In genomic region chr10:132192076-132192975, GRCh38 we compare ENCODE assay signal across 19 cellular contexts. TPM values are rescaled to one million over a fixed set of nuclear protein-coding genes. Genes with fewer than 3 reads are reported as not detected.
DNase-seq lines count a peak whose midpoint lies in the region; ATAC-seq and TF ChIP-seq lines count a peak whose summit lies in the region.
"Had no signal": no experiment of that assay in that cellular context is flagged by ENCODE, and none has a peak within 500 bp of the region (broad histone marks: within the 10 kb centered on the region; RNA-seq: fewer than 3 reads in every experiment).

No MANE protein-coding gene starts in this region.

- no peak for ATAC-seq in HG03439 (IDR thresholded peaks at IDR 0.05; ENCODE audit: unreplicated experiment)
- ATAC-seq: GM12878, GM23338, PC-3 had no signal

- peaks cover 18% of the 10 kb centered on the region for H3K36me3 Mint-ChIP-seq in neural crest cell (ENCODE audit: low read depth)
- no peaks in the 10 kb centered on the region for H3K36me3 Mint-ChIP-seq in activated CD4-positive, alpha-beta memory T cell treated with anti-CD3 and anti-CD28 coated beads, Interleukin-2, amount 10 ng/mL, durations not matched to agents 7 days and 5 days (ENCODE audit: low read depth)
- H3K36me3 Mint-ChIP-seq: CD4-positive, CD25-positive, alpha-beta regulatory T cell; IgD-negative memory B cell had no signal

- no peak for TF ChIP-seq CTCF in neural crest cell (conservative IDR thresholded peaks at IDR 0.05)

- peaks cover 0 to 92% (median 71%) of the 10 kb centered on the region in 11 experiments; a peak in 19 of 22 replicates for H4K20me1 ChIP-seq in BLaER1 treated with 17β-estradiol and CSF1 and Interleukin-3, amounts not matched to agents 10 nM and 100 nM

- H3K27me3 ChIP-seq in BLaER1 treated with 17β-estradiol and CSF1 and Interleukin-3, amounts not matched to agents 10 nM and 100 nM, result peaks cover 0 to 32% (median 0%) of the 10 kb centered on the region in 11 experiments; a peak in 7 of 22 replicates

- POLR2A ChIA-PET in activated CD4-positive, alpha-beta memory T cell treated with anti-CD3 and anti-CD28 coated beads, Interleukin-2, amount 10 ng/mL, durations not matched to agents 7 days and 5 days (lab: Charles Lee), result no interaction called here

- intact Hi-C loops in cardiac septum (cut with DNase I), result no loop called here

- in situ Hi-C loops in G401 (cut with HindIII; ENCODE audit: low sequenced_read_pairs), result no loop called here

- H3K4me1 ChIP-seq in BLaER1 treated with 17β-estradiol and CSF1 and Interleukin-3, amounts not matched to agents 10 nM and 100 nM, result peaks cover 12 to 73% (median 56%) of the 10 kb centered on the region in 10 experiments; a peak in 19 of 20 replicates

- H3K27ac Mint-ChIP-seq in neural crest cell (ENCODE audit: unreplicated experiment), result no peak overlapping the region
- no peak overlapping the region for H3K27ac Mint-ChIP-seq in activated CD4-positive, alpha-beta memory T cell treated with anti-CD3 and anti-CD28 coated beads, Interleukin-2, amount 10 ng/mL, durations not matched to agents 7 days and 5 days
- H3K27ac Mint-ChIP-seq: CD4-positive, CD25-positive, alpha-beta regulatory T cell; GM23338; IgD-negative memory B cell had no signal

- H3K4me1 Mint-ChIP-seq in neural crest cell, result peaks cover 20% of the 10 kb centered on the region
- no peaks in the 10 kb centered on the region for H3K4me1 Mint-ChIP-seq in activated CD4-positive, alpha-beta memory T cell treated with anti-CD3 and anti-CD28 coated beads, Interleukin-2, amount 10 ng/mL, durations not matched to agents 7 days and 5 days
- H3K4me1 Mint-ChIP-seq: IgD-negative memory B cell had no signal

- peaks cover 13% of the 10 kb centered on the region for H3K27me3 Mint-ChIP-seq in neural crest cell (ENCODE audit: low read depth)
- peaks cover 22% of the 10 kb centered on the region for H3K27me3 Mint-ChIP-seq in activated CD4-positive, alpha-beta memory T cell treated with anti-CD3 and anti-CD28 coated beads, Interleukin-2, amount 10 ng/mL, durations not matched to agents 7 days and 5 days

- H3K9me3 ChIP-seq in BLaER1 treated with 17β-estradiol and CSF1 and Interleukin-3, amounts not matched to agents 10 nM and 100 nM (replicated peaks in 1 of 11), result no peaks in the 10 kb centered on the region

- peak overlapping the region in 3 of 11 experiments; percentile 9 to 20 (median 15); a peak in 2 of 22 replicates for H3K9ac ChIP-seq in BLaER1 treated with 17β-estradiol and CSF1 and Interleukin-3, amounts not matched to agents 10 nM and 100 nM

- H3K4me3 Mint-ChIP-seq in neural crest cell, result peak overlapping the region; percentile 70
- no peak overlapping the region for H3K4me3 Mint-ChIP-seq in activated CD4-positive, alpha-beta memory T cell treated with anti-CD3 and anti-CD28 coated beads, Interleukin-2, amount 10 ng/mL, durations not matched to agents 7 days and 5 days
- H3K4me3 Mint-ChIP-seq: CD4-positive, CD25-positive, alpha-beta regulatory T cell; GM23338; IgD-negative memory B cell had no signal

- CTCF ChIA-PET in activated CD4-positive, alpha-beta memory T cell treated with anti-CD3 and anti-CD28 coated beads, Interleukin-2, amount 10 ng/mL, durations not matched to agents 7 days and 5 days (lab: Charles Lee), result no interaction called here

- DNase-seq in cardiac septum (ENCODE audit: low spot score) (peak; percentile 72), neural crest cell (ENCODE audit: low read depth, low spot score) (no peak), G401 (ENCODE audit: low spot score) (no peak)
- no peak for DNase-seq in activated CD4-positive, alpha-beta memory T cell treated with anti-CD3 and anti-CD28 coated beads, Interleukin-2, amount 10 ng/mL, durations not matched to agents 7 days and 5 days
- DNase-seq: Calu3; CD4-positive, CD25-positive, alpha-beta regulatory T cell; MV-4-11; NCI-H146; NCI-H2107; NCI-H345; NCI-H69; PC-3 had no signal

- peaks cover 3% of the 10 kb centered on the region for H3K9me3 Mint-ChIP-seq in neural crest cell
- peaks cover 4% of the 10 kb centered on the region for H3K9me3 Mint-ChIP-seq in activated CD4-positive, alpha-beta memory T cell treated with anti-CD3 and anti-CD28 coated beads, Interleukin-2, amount 10 ng/mL, durations not matched to agents 7 days and 5 days
- H3K9me3 Mint-ChIP-seq: CD4-positive, CD25-positive, alpha-beta regulatory T cell; GM23338 had no signal

- H3K36me3 ChIP-seq in BLaER1 treated with 17β-estradiol and CSF1 and Interleukin-3, amounts not matched to agents 10 nM and 100 nM, result peaks cover 0 to 54% (median 11%) of the 10 kb centered on the region in 11 experiments; a peak in 11 of 22 replicates

- H3K4me2 ChIP-seq in BLaER1 treated with 17β-estradiol and CSF1 and Interleukin-3, amounts not matched to agents 10 nM and 100 nM, result peak overlapping the region in 10 of 11 experiments; percentile 3 to 96 (median 80); a peak in 19 of 22 replicates
- H3K4me2 ChIP-seq: GM23338 had no signal

- H3K4me3 ChIP-seq in BLaER1 treated with 17β-estradiol and CSF1 and Interleukin-3, amounts not matched to agents 10 nM and 100 nM, result peak overlapping the region in 3 of 10 experiments; percentile 1 to 27 (median 8); a peak in 3 of 20 replicates
- H3K4me3 ChIP-seq: GM12878, GM23338 had no signal

- H3K27ac ChIP-seq in BLaER1 treated with 17β-estradiol and CSF1 and Interleukin-3, amounts not matched to agents 10 nM and 100 nM, result peak overlapping the region in 2 of 11 experiments; percentile 17 to 25; a peak in 4 of 22 replicates
- H3K27ac ChIP-seq in angular gyrus (ENCODE audit: low read depth, low read length), result peak overlapping the region; percentile 1

RNA-seq across cellular contexts. Expression of gene DPYSL4, which starts 5.6 kb away (rescaled TPM):
- total RNA-seq in cardiac septum, result 55.4 TPM
- total RNA-seq in neural crest cell, result 145 and 155 TPM in 2 replicates
- total RNA-seq in activated CD4-positive, alpha-beta memory T cell treated with anti-CD3 and anti-CD28 coated beads, Interleukin-2, amount 10 ng/mL, durations not matched to agents 7 days and 5 days, result 1 to 10 TPM; 5.4 to 6.7 TPM
- total RNA-seq in G401 (2014; rRNA removed; shearing (Covaris generic)), result 4.9 and 6.0 TPM in 2 replicates
- total RNA-seq: Calu3, HT1080 had no signal
